Comparison of ENCODE assay signal across 21 cellular contexts in genomic region chrX:44054863-44055601, GRCh38.
"Had no signal": no experiment of that assay in that cellular context is flagged by ENCODE, and none has a peak within 500 bp of the region (broad histone marks: within the 10 kb centered on the region; RNA-seq: fewer than 3 reads in every experiment).

No MANE protein-coding gene starts in this region.

- H2AFZ ChIP-seq: neural progenitor cell, parathyroid adenoma had no signal

- H3K27ac Mint-ChIP-seq: activated naive CD8-positive, alpha-beta T cell treated with anti-CD3 and anti-CD28 coated beads, Interleukin-2, amount 10 ng/mL, durations not matched to agents 7 days and 5 days; neural progenitor cell had no signal

- H3K79me2 ChIP-seq: parathyroid adenoma had no signal

- H3K27ac ChIP-seq: coronary artery, gastrocnemius medialis, heart left ventricle, left ventricle myocardium inferior, neural progenitor cell, parathyroid adenoma, sigmoid colon, spleen, tibial nerve had no signal

- H3K36me3 ChIP-seq: gastrocnemius medialis, heart left ventricle, left ventricle myocardium inferior, neural progenitor cell, sigmoid colon, spleen, tibial nerve had no signal

- DNase-seq: activated CD4-positive, alpha-beta T cell treated with anti-CD3 and anti-CD28 coated beads, Interleukin-2, amount 50 U/mL, for 4 hours; activated gamma-delta T cell treated with Interleukin-2 at 50 U/mL for 16 hours; activated naive CD8-positive, alpha-beta T cell treated with anti-CD3 and anti-CD28 coated beads, Interleukin-2, amount 10 ng/mL, durations not matched to agents 7 days and 5 days; central memory CD4-positive, alpha-beta T cell; gastrocnemius medialis; heart left ventricle; left ventricle myocardium inferior; mammary epithelial cell; SHP77 treated with DMSO at 0.1 percent for 48 hours; sigmoid colon; SK-N-SH; spleen; stimulated activated naive CD4-positive, alpha-beta T cell; T1000 had no signal

- H3K4me1 Mint-ChIP-seq: brain, neural progenitor cell had no signal

- FAIRE-seq: endometrium, urothelium cell line had no signal

- H3K4me1 ChIP-seq: gastrocnemius medialis, heart left ventricle, left ventricle myocardium inferior, neural progenitor cell, parathyroid adenoma, sigmoid colon, spleen, tibial nerve had no signal

- H3K27me3 ChIP-seq: neural progenitor cell, tibial nerve had no signal

- H3K36me3 Mint-ChIP-seq: activated naive CD8-positive, alpha-beta T cell treated with anti-CD3 and anti-CD28 coated beads, Interleukin-2, amount 10 ng/mL, durations not matched to agents 7 days and 5 days; brain; neural progenitor cell had no signal

- ATAC-seq: gastrocnemius medialis, heart left ventricle had no signal

- H3K4me2 ChIP-seq: neural progenitor cell, SK-N-SH had no signal

- H3K4me3 Mint-ChIP-seq: activated naive CD8-positive, alpha-beta T cell treated with anti-CD3 and anti-CD28 coated beads, Interleukin-2, amount 10 ng/mL, durations not matched to agents 7 days and 5 days; brain; neural progenitor cell had no signal

- H3K9me3 ChIP-seq: gastrocnemius medialis, left ventricle myocardium inferior, sigmoid colon, SK-N-SH, spleen, tibial nerve had no signal

- H3K9me3 Mint-ChIP-seq: neural progenitor cell had no signal

- H3K4me3 ChIP-seq: coronary artery, gastrocnemius medialis, heart left ventricle, left ventricle myocardium inferior, neural progenitor cell, sigmoid colon, spleen, tibial nerve had no signal

- H3K9ac ChIP-seq: neural progenitor cell, parathyroid adenoma, SK-N-SH had no signal
